In genomic region chr3:101154386-101154785, GRCh38 we compare ENCODE assay signal across 23 cellular contexts.
DNase-seq lines count a peak whose midpoint lies in the region; ATAC-seq, FAIRE-seq and TF ChIP-seq lines count a peak whose summit lies in the region.
"Had no signal": no experiment of that assay in that cellular context is flagged by ENCODE, and none has a peak within 500 bp of the region (broad histone marks: within the 10 kb centered on the region; RNA-seq: fewer than 3 reads in every experiment).

No MANE protein-coding gene starts in this region.

- H3K27ac ChIP-seq in A673 (ENCODE audit: low read depth, low read length, poor library complexity, severe bottlenecking) (no peak overlapping the region), brain microvascular endothelial cell (no peak overlapping the region)
- H3K27ac ChIP-seq: BLaER1 treated with 17β-estradiol and CSF1 and Interleukin-3, amounts not matched to agents 10 nM and 100 nM had no signal

- H3K9me3 ChIP-seq in A673 (ENCODE audit: low read depth, low read length, poor library complexity, severe bottlenecking): no peaks in the 10 kb centered on the region
- H3K9me3 ChIP-seq in BE2C: no peaks in the 10 kb centered on the region; the same call in 1 of the 2 replicates
- H3K9me3 ChIP-seq: BLaER1 treated with 17β-estradiol and CSF1 and Interleukin-3, amounts not matched to agents 10 nM and 100 nM had no signal

- no peaks in the 10 kb centered on the region for H3K9me3 Mint-ChIP-seq in mesothelial cell of epicardium
- H3K9me3 Mint-ChIP-seq: CD4-positive, alpha-beta T cell; CD8-positive, alpha-beta memory T cell; GM23338; H9 had no signal

- no peaks in the 10 kb centered on the region for H3K4me1 ChIP-seq in A673 (ENCODE audit: insufficient read depth, low read length, poor library complexity, severe bottlenecking)
- peaks cover 10% of the 10 kb centered on the region; the same call in 1 of the 2 replicates for H3K4me1 ChIP-seq in BE2C
- H3K4me1 ChIP-seq: BLaER1 treated with 17β-estradiol and CSF1 and Interleukin-3, amounts not matched to agents 10 nM and 100 nM had no signal

- DNase-seq in A673 (ENCODE audit: low spot score) (peak; percentile 50), BE2C (peak; percentile 41), SK-N-DZ (ENCODE audit: low spot score) (peak; percentile 10), erythroblast (lab: John Stamatoyannopoulos, UW) (peak; percentile 13), GM12892 (ENCODE audit: insufficient read length) (no peak), brain microvascular endothelial cell (no peak), mesothelial cell of epicardium (ENCODE audit: low spot score in 2 of 2, unreplicated experiment in 2 of 2) (no peak)
- DNase-seq: CD4-positive, alpha-beta T cell; CD8-positive, alpha-beta memory T cell; DMS 273 treated with DMSO at 0.1 percent for 48 hours; DMS79; EL; GDM1; H9 had no signal

- ATAC-seq in GM21367 (IDR thresholded peaks at IDR 0.05; ENCODE audit: unreplicated experiment): no peak
- ATAC-seq: GM12878, GM23338, HCT116 had no signal

- no peak for TF ChIP-seq CTCF in A673 (conservative IDR thresholded peaks at IDR 0.05; ENCODE audit: low read depth, low read length)
- TF ChIP-seq CTCF in BE2C (IDR thresholded peaks at IDR 0.05; ENCODE audit: low read depth, low read length): no peak
- TF ChIP-seq CTCF in brain microvascular endothelial cell (IDR thresholded peaks at IDR 0.05; ENCODE audit: low read depth, low read length, missing control alignments): no peak
- no peak for TF ChIP-seq CTCF in mesothelial cell of epicardium (IDR thresholded peaks at IDR 0.05; ENCODE audit: unreplicated experiment)

- H3K27me3 ChIP-seq in A673 (replicated peaks; ENCODE audit: insufficient read depth, low read depth, low read length, poor library complexity) (peaks cover 55% of the 10 kb centered on the region), BE2C (no peaks in the 10 kb centered on the region), brain microvascular endothelial cell (replicated peaks) (no peaks in the 10 kb centered on the region)
- H3K27me3 ChIP-seq: BLaER1 treated with 17β-estradiol and CSF1 and Interleukin-3, amounts not matched to agents 10 nM and 100 nM had no signal

- in situ Hi-C loops in brain microvascular endothelial cell (cut with HindIII; ENCODE audit: low pct_ligation_motif_present, low sequenced_read_pairs): no loop called here

- POLR2A ChIA-PET in A673 (lab: Charles Lee; ENCODE audit: low non-redundant PET): no interaction called here

- CTCF ChIA-PET in A673 (lab: Charles Lee): no interaction called here

- peaks cover 16% of the 10 kb centered on the region for H3K27me3 Mint-ChIP-seq in mesothelial cell of epicardium (ENCODE audit: low read depth)

- no peak overlapping the region for H3K4me3 Mint-ChIP-seq in mesothelial cell of epicardium
- H3K4me3 Mint-ChIP-seq: B cell; CD14-positive monocyte; CD4-positive, alpha-beta T cell; CD8-positive, alpha-beta memory T cell; GM23338; H9 had no signal

- BruUV-seq in A673 (replicated peaks; lab: Mats Ljungman, UMichigan): no TSS peak

- TF ChIP-seq POLR2A in erythroblast (IDR thresholded peaks at IDR 0.05; ENCODE audit: low read length) (no peak), GM12892 (IDR thresholded peaks at IDR 0.05; ENCODE audit: low read depth, low read length) (no peak)

- no peaks in the 10 kb centered on the region for H3K36me3 Mint-ChIP-seq in mesothelial cell of epicardium
- H3K36me3 Mint-ChIP-seq: CD14-positive monocyte; CD8-positive, alpha-beta memory T cell had no signal

- FAIRE-seq in GM12892 (lab: Jason Lieb, UNC): no peak
- FAIRE-seq: D721Med, GM12878, GM18507 had no signal

- no peaks in the 10 kb centered on the region for H3K36me3 ChIP-seq in A673 (ENCODE audit: insufficient read depth, low read length, poor library complexity, severe bottlenecking)
- no peaks in the 10 kb centered on the region for H3K36me3 ChIP-seq in BE2C
- H3K36me3 ChIP-seq in brain microvascular endothelial cell (replicated peaks): no peaks in the 10 kb centered on the region
- H3K36me3 ChIP-seq: BLaER1 treated with 17β-estradiol and CSF1 and Interleukin-3, amounts not matched to agents 10 nM and 100 nM had no signal

- H3K4me3 ChIP-seq in A673 (ENCODE audit: low read depth, low read length, poor library complexity, severe bottlenecking): no peak overlapping the region
- no peak overlapping the region for H3K4me3 ChIP-seq in BE2C (ENCODE audit: low read depth, low read length)
- no peak overlapping the region for H3K4me3 ChIP-seq in brain microvascular endothelial cell (ENCODE audit: low read depth, low read length)
- H3K4me3 ChIP-seq: BLaER1 treated with 17β-estradiol and CSF1 and Interleukin-3, amounts not matched to agents 10 nM and 100 nM; GM12878; GM23338 had no signal

- intact Hi-C loops in A673 (cut with micrococcal nuclease; ENCODE audit: unreplicated experiment): no loop called here

- no peaks in the 10 kb centered on the region for H3K4me1 Mint-ChIP-seq in mesothelial cell of epicardium
- H3K4me1 Mint-ChIP-seq: B cell; CD14-positive monocyte; CD8-positive, alpha-beta memory T cell; GM23338; H9 had no signal

- no peak overlapping the region for H3K27ac Mint-ChIP-seq in mesothelial cell of epicardium
- H3K27ac Mint-ChIP-seq: B cell; CD14-positive monocyte; CD4-positive, alpha-beta T cell; CD8-positive, alpha-beta memory T cell; GM23338; H9 had no signal

Comparison
In these comparisons a context has a peak if more than half of its experiments do, and no peak if none do; other contexts are left out.
1. DNase-seq: peak in A673 (single experiment), BE2C (single experiment), SK-N-DZ (single experiment) and erythroblast (2 of 2); none in GM12892 (single experiment), brain microvascular endothelial cell (single experiment) and mesothelial cell of epicardium (0 of 2).